In genomic region chr20:5731753-5732366, GRCh38 we compare ENCODE assay signal across 1 cellular context.
TF ChIP-seq lines count a peak whose summit lies in the region.

No MANE protein-coding gene starts in this region.

TF ChIP-seq in IMR-90, 13 proteins besides CTCF, POLR2A, EP300 and RAD21:
- TF ChIP-seq MXI1 (IDR thresholded peaks at IDR 0.05; ENCODE audit: borderline replicate concordance, low read depth, low read length) (no peak), NFE2L2 (IDR thresholded peaks at IDR 0.05; ENCODE audit: low read depth, low read length) (no peak), CEBPB (IDR thresholded peaks at IDR 0.05; ENCODE audit: low read depth, low read length) (no peak), MAFK (IDR thresholded peaks at IDR 0.05; ENCODE audit: low read depth, low read length) (no peak)
TF ChIP-seq in IMR-90: peak in this region for 0.
